In genomic region chr12:49264873-49265792, GRCh38 we compare ENCODE assay signal across 8 cellular contexts. TPM values are rescaled to one million over a fixed set of nuclear protein-coding genes. Genes with fewer than 3 reads are reported as not detected.
DNase-seq lines count a peak whose midpoint lies in the region; ATAC-seq and TF ChIP-seq lines count a peak whose summit lies in the region.

TUBA1C (plus strand) TSS chr12:49265082; CDS start chr12:49265182, 100 bp downstream.

- H3K27me3 ChIP-seq in adipocyte (replicated peaks; ENCODE audit: control insufficient read depth, insufficient read depth, low read length): no peaks in the 10 kb centered on the region
- H3K27me3 ChIP-seq in heart left ventricle: no peaks in the 10 kb centered on the region

- H3K4me3 Mint-ChIP-seq in type B pancreatic cell: peak within 1 kb of the TSS; percentile 95

- H3K27me3 Mint-ChIP-seq in type B pancreatic cell: no peaks in the 10 kb centered on the region

- DNase-seq in NCI-H1105 treated with DMSO at 0.1 percent for 48 hours (lab: John Stamatoyannopoulos, UW): peak; percentile 77
- DNase-seq in SW480 (ENCODE audit: low spot score): peak; percentile 93
- peak; percentile 96 for DNase-seq in adipocyte (ENCODE audit: low read depth)
- DNase-seq in heart left ventricle: peak; percentile 92 to 97 (median 93)
- DNase-seq in posterior cingulate gyrus: peak in 9 of 10 donors; percentile 36 to 93 (median 57)
- peak; percentile 95 for DNase-seq in type B pancreatic cell (ENCODE audit: extremely low spot score, unreplicated experiment)

- peaks cover 20% of the 10 kb centered on the region for H3K4me1 Mint-ChIP-seq in type B pancreatic cell (ENCODE audit: unreplicated experiment)

- H3K9ac ChIP-seq in adipocyte (ENCODE audit: low read length): peak within 1 kb of the TSS; percentile 99

- H3K9me3 ChIP-seq in adipocyte (ENCODE audit: control insufficient read depth, low read length) (no peaks in the 10 kb centered on the region), heart left ventricle (no peaks in the 10 kb centered on the region)

- peaks cover 22% of the 10 kb centered on the region for H3K36me3 Mint-ChIP-seq in type B pancreatic cell

- 3 to 5% (median 4%) methylated on average over 37 to 61 of the region's 61 CpGs for WGBS in heart left ventricle, 4 donors

- ATAC-seq in HG02642 (IDR thresholded peaks at IDR 0.05; ENCODE audit: poor library complexity, unreplicated experiment) (peak; percentile 87), heart left ventricle (peak; percentile 94 to 96 (median 96))

- no peaks in the 10 kb centered on the region for H3K9me3 Mint-ChIP-seq in type B pancreatic cell

- TF ChIP-seq CTCF in heart left ventricle (IDR thresholded peaks at IDR 0.05) (no peak), type B pancreatic cell (conservative IDR thresholded peaks at IDR 0.05) (no peak)

- TF ChIP-seq POLR2A in GM10847 (IDR thresholded peaks at IDR 0.05; ENCODE audit: extremely low read depth, insufficient read length) (peak; percentile 98), heart left ventricle (IDR thresholded peaks at IDR 0.05) (peak in 1 of 2 donors; percentile 9)

- H3K4me1 ChIP-seq in adipocyte (ENCODE audit: control insufficient read depth, insufficient read depth, low read length): peaks cover 64% of the 10 kb centered on the region
- H3K4me1 ChIP-seq in heart left ventricle: peaks cover 0 to 74% (median 11%) of the 10 kb centered on the region in 12 donors

- H3K36me3 ChIP-seq in adipocyte (ENCODE audit: control insufficient read depth, insufficient read depth, low read length, severe bottlenecking) (peaks cover 24% of the 10 kb centered on the region), heart left ventricle (peaks cover 0 to 26% (median 7%) of the 10 kb centered on the region in 9 donors)

- intact Hi-C loops in heart left ventricle (cut with DNase I) (no loop called here), posterior cingulate gyrus (cut with DNase I) (no loop called here)

- H3K27ac Mint-ChIP-seq in type B pancreatic cell: peak within 1 kb of the TSS; percentile 97

- peak within 1 kb of the TSS; percentile 71 to 99 (median 91) for H3K27ac ChIP-seq in heart left ventricle

- H3K4me3 ChIP-seq in adipocyte (ENCODE audit: low read length) (peak within 1 kb of the TSS; percentile 96), heart left ventricle (peak within 1 kb of the TSS; percentile 66 to 98 (median 82))

RNA-seq across cellular contexts. Expression of gene TUBA1C, which starts in this region (rescaled TPM):
- total RNA-seq in heart left ventricle: 100 to 1,000 TPM in 2 of 9 donors, 10 to 100 TPM in 7; 35.2 to 298 (median 68.8) TPM
- polyA plus RNA-seq in heart left ventricle: 100 to 1,000 TPM in 1 of 2 donors, 10 to 100 TPM in 1; 45.3 to 554 TPM
- 187 and 221 TPM in 2 replicates for total RNA-seq in type B pancreatic cell (ENCODE audit: low replicate concordance)

Comparison
In these comparisons a context has a peak if more than half of its experiments do, and no peak if none do; other contexts are left out.
1. Peak in every context shown above with its lines: DNase-seq, ATAC-seq, H3K4me3 ChIP-seq and H3K27ac ChIP-seq.